Comparison of ENCODE assay signal across 30 cellular contexts in the genomic region with DNA sequence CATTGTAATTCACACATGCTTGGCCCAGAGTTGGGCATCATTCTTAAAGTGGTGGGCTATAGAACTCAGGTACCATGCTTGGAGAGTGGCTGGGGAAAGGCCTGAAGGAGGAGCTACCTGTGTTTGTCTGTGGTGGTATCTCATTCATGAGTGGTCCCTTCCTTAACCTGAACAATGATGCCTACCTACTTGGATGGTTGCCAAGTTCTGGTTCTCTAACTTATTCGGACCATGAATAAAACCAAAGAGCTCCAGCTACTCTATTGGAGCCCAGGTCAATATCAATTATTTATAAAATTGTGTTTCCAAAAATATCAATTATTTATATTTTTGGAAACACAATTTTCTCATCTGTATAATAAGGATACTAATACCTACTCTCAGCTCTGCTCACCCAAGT. TPM values are rescaled to one million over a fixed set of nuclear protein-coding genes. Genes with fewer than 3 reads are reported as not detected.
"Had no signal": no experiment of that assay in that cellular context is flagged by ENCODE, and none has a peak within 500 bp of the region (broad histone marks: within the 10 kb centered on the region; RNA-seq: fewer than 3 reads in every experiment).

No MANE protein-coding gene starts in this region.

- H3K4me3 ChIP-seq: neural progenitor cell, ovary, psoas muscle, right lobe of liver, sigmoid colon, suprapubic skin, testis, tibial artery, transverse colon, upper lobe of right lung, uterus had no signal

- H3K9me3 ChIP-seq: psoas muscle, right lobe of liver, sigmoid colon, suprapubic skin, testis, tibial artery, transverse colon, upper lobe of right lung, uterus had no signal

- H3K27ac ChIP-seq: neural progenitor cell, ovary, parathyroid adenoma, psoas muscle, right lobe of liver, sigmoid colon, suprapubic skin, testis, tibial artery, transverse colon, upper lobe of right lung, uterus had no signal

- H3K9me3 Mint-ChIP-seq: stimulated activated memory B cell treated with anti-CD40 and anti-IgM and Interleukin-4, amounts not matched to agents 10 μg/mL and 1 μg/mL and 100 μg/mL, for 72 hours; stimulated activated naive CD8-positive, alpha-beta T cell treated with anti-CD3 and anti-CD28 coated beads, Interleukin-15, amount 100 ng/mL, for 72 hours; type B pancreatic cell had no signal

- H2AFZ ChIP-seq: neural progenitor cell, parathyroid adenoma had no signal

- H3K36me3 Mint-ChIP-seq: stimulated activated memory B cell treated with anti-CD40 and anti-IgM and Interleukin-4, amounts not matched to agents 10 μg/mL and 1 μg/mL and 100 μg/mL, for 72 hours; type B pancreatic cell had no signal

- H3K79me2 ChIP-seq: parathyroid adenoma had no signal

- ATAC-seq: natural killer cell; psoas muscle; right cardiac atrium; right lobe of liver; stimulated activated memory B cell treated with anti-CD40 and anti-IgM and Interleukin-4, amounts not matched to agents 10 μg/mL and 1 μg/mL and 100 μg/mL, for 72 hours; stimulated activated naive CD8-positive, alpha-beta T cell treated with anti-CD3 and anti-CD28 coated beads, Interleukin-15, amount 100 ng/mL, for 72 hours; stimulated activated naive CD8-positive, alpha-beta T cell treated with anti-CD3 and anti-CD28 coated beads, Interleukin-15, Interleukin-2, amounts not matched to agents 100 U/mL and 50 U/mL, for 24 hours; upper lobe of right lung had no signal

- H3K27ac Mint-ChIP-seq: natural killer cell; nephron; neural progenitor cell; progenitor cell of endocrine pancreas; stimulated activated memory B cell treated with anti-CD40 and anti-IgM and Interleukin-4, amounts not matched to agents 10 μg/mL and 1 μg/mL and 100 μg/mL, for 72 hours; stimulated activated naive CD8-positive, alpha-beta T cell treated with anti-CD3 and anti-CD28 coated beads, Interleukin-15, amount 100 ng/mL, for 72 hours; type B pancreatic cell had no signal

- H3K27me3 ChIP-seq: ovary, right lobe of liver, testis, uterus had no signal

- H3K9ac ChIP-seq: neural progenitor cell, parathyroid adenoma had no signal

- H3K36me3 ChIP-seq: neural progenitor cell, ovary, right lobe of liver, sigmoid colon, suprapubic skin, tibial artery, transverse colon, upper lobe of right lung, uterus had no signal

- FAIRE-seq: small intestine had no signal

- H3K4me2 ChIP-seq: neural progenitor cell had no signal

- H3K4me1 ChIP-seq: neural progenitor cell, parathyroid adenoma, psoas muscle, testis, uterus had no signal

- DNase-seq: natural killer cell; occipital lobe; ovary; posterior cingulate gyrus; psoas muscle; right cardiac atrium; right lobe of liver; sigmoid colon; small intestine; stimulated activated CD4-positive, alpha-beta T cell treated with anti-CD3 and anti-CD28 coated beads, Interleukin-15, amount 100 ng/mL, for 24 hours; stimulated activated CD4-positive, alpha-beta T cell treated with anti-CD3 and anti-CD28 coated beads, Interleukin-2, amount 100 ng/mL, for 24 hours; stimulated activated CD4-positive, alpha-beta T cell treated with anti-CD3 and anti-CD28 coated beads, Interleukin-4, amount 100 ng/mL, for 1 hour; stimulated activated CD4-positive, alpha-beta T cell treated with anti-CD3 and anti-CD28 coated beads, Interleukin-4, amount 100 ng/mL, for 4 hours; stimulated activated CD8-positive, alpha-beta memory T cell treated with anti-CD3 and anti-CD28 coated beads, Interleukin-4, amount 100 ng/mL, for 48 hours; stimulated activated naive CD4-positive, alpha-beta T cell; stimulated activated naive CD8-positive, alpha-beta T cell treated with anti-CD3 and anti-CD28 coated beads, Interleukin-15, amount 100 ng/mL, for 72 hours; stimulated activated naive CD8-positive, alpha-beta T cell treated with anti-CD3 and anti-CD28 coated beads, Interleukin-15, Interleukin-2, amounts not matched to agents 100 U/mL and 50 U/mL, for 24 hours; substantia nigra; testis; tibial artery; transverse colon; upper lobe of right lung; uterus had no signal

- H3K4me3 Mint-ChIP-seq: natural killer cell; neural progenitor cell; stimulated activated memory B cell treated with anti-CD40 and anti-IgM and Interleukin-4, amounts not matched to agents 10 μg/mL and 1 μg/mL and 100 μg/mL, for 72 hours; stimulated activated naive CD8-positive, alpha-beta T cell treated with anti-CD3 and anti-CD28 coated beads, Interleukin-15, amount 100 ng/mL, for 72 hours; type B pancreatic cell had no signal

RNA-seq across cellular contexts. Expression of gene GPR37, which starts 2.9 kb away (rescaled TPM):
- total RNA-seq: natural killer cell had no signal
